8 cellular contexts compared by ENCODE assay signal in the genomic region with DNA sequence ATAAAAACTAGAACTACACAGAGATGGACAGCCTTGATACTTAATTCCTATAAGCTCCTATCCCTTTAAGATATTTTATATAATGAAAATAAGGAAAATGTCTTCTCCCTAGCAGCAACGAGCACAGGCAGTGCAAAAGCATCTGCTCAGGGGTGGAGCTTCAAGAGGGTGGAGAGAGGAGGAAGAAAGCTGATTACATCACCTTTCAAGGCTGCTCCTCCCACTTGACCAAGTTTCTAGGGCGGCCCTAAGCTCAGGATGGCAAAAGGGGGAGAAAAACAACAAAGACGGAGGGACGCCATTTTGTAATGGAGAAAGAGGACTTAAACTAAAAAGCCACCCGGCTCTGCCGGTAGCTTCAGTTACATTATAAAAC. TPM values are rescaled to one million over a fixed set of nuclear protein-coding genes. Genes with fewer than 3 reads are reported as not detected.
DNase-seq lines count a peak whose midpoint lies in the region; ATAC-seq and TF ChIP-seq lines count a peak whose summit lies in the region.

No MANE protein-coding gene starts in this region.

- no peaks in the 10 kb centered on the region for H3K27me3 ChIP-seq in upper lobe of left lung

- TF ChIP-seq CTCF in upper lobe of left lung (IDR thresholded peaks at IDR 0.05): no peak

- H3K27ac ChIP-seq in upper lobe of left lung: peak overlapping the region; percentile 95 to 98 (median 96)

- H3K36me3 ChIP-seq in upper lobe of left lung: peaks cover 4 to 29% (median 10%) of the 10 kb centered on the region in 4 donors

- peak overlapping the region; percentile 67 to 87 (median 75) for H3K4me3 ChIP-seq in upper lobe of left lung

- peak; percentile 94 for DNase-seq in GDM1 (lab: John Stamatoyannopoulos, UW)
- DNase-seq in NCI-H1694 (lab: John Stamatoyannopoulos, UW): peak; percentile 98
- peak; percentile 66 to 97 (median 85) for DNase-seq in T-helper 1 cell
- peak in 55 of 56 donors; percentile 12 to 95 (median 79) for DNase-seq in amygdala (lab: John Stamatoyannopoulos, UW)
- DNase-seq in left cardiac atrium: peak; percentile 87
- peak; percentile 65 to 96 (median 81) for DNase-seq in posterior cingulate gyrus
- DNase-seq in upper lobe of left lung: peak in 1 of 2 donors; percentile 92

- 0% methylated on average over 6 of the region's 6 CpGs for WGBS in upper lobe of left lung, 2 donors

- TF ChIP-seq EP300 in upper lobe of left lung (IDR thresholded peaks at IDR 0.05): no peak

- ATAC-seq in HG02642 (IDR thresholded peaks at IDR 0.05; ENCODE audit: poor library complexity, unreplicated experiment) (peak; percentile 29), left cardiac atrium (peak; percentile 71 to 75), upper lobe of left lung (ENCODE audit: low FRiP score in 2 of 2) (peak; percentile 82 to 89)

- H3K4me1 ChIP-seq in upper lobe of left lung: peaks cover 43 to 56% (median 50%) of the 10 kb centered on the region in 4 donors

- peak in 3 of 4 donors; percentile 17 to 95 (median 82) for TF ChIP-seq POLR2A in upper lobe of left lung (IDR thresholded peaks at IDR 0.05)

- intact Hi-C loops in left cardiac atrium (cut with DNase I): no loop called here
- intact Hi-C loops in posterior cingulate gyrus (cut with DNase I): loop anchor here (5.0 kb wide), 1 partner anchor 43 kb away; the partner anchor contains the start of gene ABCF1

- H3K9me3 ChIP-seq in upper lobe of left lung: no peaks in the 10 kb centered on the region

RNA-seq across cellular contexts. Expression of gene PPP1R10, which starts 2.2 kb away (rescaled TPM):
- total RNA-seq in left cardiac atrium (10 to 100 TPM; 37.3 to 42.1 TPM), upper lobe of left lung (10 to 100 TPM; 32.0 to 72.1 (median 50.7) TPM)

RNA-seq across cellular contexts. Expression of gene MRPS18B, which starts 2.8 kb away (rescaled TPM):
- total RNA-seq in left cardiac atrium (10 to 100 TPM; 71.1 to 74.7 TPM), upper lobe of left lung (10 to 100 TPM; 23.0 to 62.5 (median 45.7) TPM)

RNA-seq across cellular contexts. Expression of gene ATAT1, which starts 11.8 kb away (rescaled TPM):
- total RNA-seq in left cardiac atrium: 1 to 10 TPM; 2.7 to 3.8 TPM
- 10 to 100 TPM in 1 of 6 donors, 1 to 10 TPM in 5; 3.1 to 36.7 (median 6.2) TPM for total RNA-seq in upper lobe of left lung

RNA-seq across cellular contexts. Expression of gene C6orf136, which starts 32.1 kb away (rescaled TPM):
- total RNA-seq in left cardiac atrium (10 to 100 TPM; 30.1 to 39.3 TPM), upper lobe of left lung (10 to 100 TPM in 5 of 6 donors, 1 to 10 TPM in 1; 8.8 to 57.6 (median 15.2) TPM)

RNA-seq across cellular contexts. Expression of gene ABCF1, which starts 43.6 kb away (rescaled TPM):
- total RNA-seq in left cardiac atrium (10 to 100 TPM; 30.7 to 45.9 TPM), upper lobe of left lung (10 to 100 TPM; 41.2 to 57.6 (median 52.9) TPM)

Comparison
In these comparisons a context has a peak if more than half of its experiments do, and no peak if none do; other contexts are left out.
1. ATAC-seq: peak in every context shown above with its lines; median percentile 86 in upper lobe of left lung; 73 in left cardiac atrium; 29 in HG02642.